Comparison of ENCODE assay signal across 4 cellular contexts in genomic region chr3:98608029-98608428, GRCh38.
"Had no signal": no experiment of that assay in that cellular context is flagged by ENCODE, and none has a peak within 500 bp of the region (broad histone marks: within the 10 kb centered on the region; RNA-seq: fewer than 3 reads in every experiment).

No MANE protein-coding gene starts in this region.

- H3K36me3 ChIP-seq: HAP-1 had no signal

- ATAC-seq: GM23338, HCT116 had no signal

- H3K4me3 ChIP-seq: GM23248, GM23338, HAP-1 had no signal

- H3K9me3 ChIP-seq: HAP-1 had no signal

- H3K27ac ChIP-seq: GM23248 had no signal

- H3K4me1 ChIP-seq: HAP-1 had no signal
